24 cellular contexts compared by ENCODE assay signal in the genomic region with DNA sequence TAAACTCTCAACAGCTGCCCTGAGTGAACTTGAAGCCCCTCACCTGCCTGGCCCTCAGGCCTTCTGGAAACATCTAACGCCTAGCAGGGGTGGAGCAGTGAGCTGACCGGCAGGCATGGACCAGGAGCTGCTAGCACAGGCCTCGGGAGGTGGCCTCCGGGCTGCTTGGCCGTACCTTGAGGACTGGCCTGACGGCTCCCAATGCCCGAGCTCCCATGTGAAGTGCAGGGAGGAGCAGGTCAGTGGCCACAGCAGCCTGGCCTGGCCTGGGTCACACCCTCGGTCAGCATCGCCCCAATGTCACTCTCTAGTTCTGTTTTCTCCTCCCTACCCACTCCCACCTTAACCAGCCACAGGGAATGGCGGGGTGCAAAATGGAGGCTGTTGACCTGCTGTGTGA. TPM values are rescaled to one million over a fixed set of nuclear protein-coding genes. Genes with fewer than 3 reads are reported as not detected.
A peak's percentile ranks its signal among the peaks of the same experiment; 100 is the strongest.
DNase-seq lines count a peak whose midpoint lies in the region; ATAC-seq, FAIRE-seq and TF ChIP-seq lines count a peak whose summit lies in the region.
"Had no signal": no experiment of that assay in that cellular context is flagged by ENCODE, and none has a peak within 500 bp of the region (broad histone marks: within the 10 kb centered on the region; RNA-seq: fewer than 3 reads in every experiment).

No MANE protein-coding gene starts in this region.

- no peak overlapping the region for H3K27ac Mint-ChIP-seq in stimulated activated effector memory CD8-positive, alpha-beta T cell treated with anti-CD3 and anti-CD28 coated beads, Interleukin-12 subunit alpha, Interleukin-12 subunit beta, amount 100 ng/mL, for 72 hours
- H3K27ac Mint-ChIP-seq: activated CD4-positive, alpha-beta T cell treated with anti-CD3 and anti-CD28 coated beads for 36 hours; activated naive CD8-positive, alpha-beta T cell treated with anti-CD3 and anti-CD28 coated beads, Interleukin-2, amount 10 ng/mL, durations not matched to agents 7 days and 5 days had no signal

- H3K27ac ChIP-seq in SJSA1 (peak overlapping the region; percentile 81), endothelial cell of umbilical vein (ENCODE audit: insufficient read depth, low read depth, low read length) (peak overlapping the region; percentile 27), mesenchymal stem cell (ENCODE audit: low read length, poor library complexity, severe bottlenecking) (no peak overlapping the region), stomach (peak overlapping the region in 3 of 5 donors; percentile 36 to 50 (median 49))
- H3K27ac ChIP-seq: HL-60, psoas muscle had no signal

- no peak for FAIRE-seq in endothelial cell of umbilical vein (lab: Jason Lieb, UNC)
- FAIRE-seq: GM19239, kidney, small intestine had no signal

- DNase-seq in SJSA1 (ENCODE audit: low read depth in 1 of 2, low spot score in 2 of 2) (no peak), endothelial cell of umbilical vein (ENCODE audit: low read depth, low spot score) (no peak), mesenchymal stem cell (no peak), stomach (peak; percentile 8), NCI-H226 (no peak)
- no peak for DNase-seq in stimulated activated effector memory CD8-positive, alpha-beta T cell treated with anti-CD3 and anti-CD28 coated beads, Interleukin-12 subunit alpha, Interleukin-12 subunit beta, amount 100 ng/mL, for 72 hours (ENCODE audit: low spot score in 2 of 2)
- DNase-seq: activated CD4-positive, alpha-beta T cell treated with anti-CD3 and anti-CD28 coated beads for 36 hours; activated CD8-positive, alpha-beta memory T cell treated with anti-CD3 and anti-CD28 coated beads for 24 hours; activated gamma-delta T cell; activated naive CD8-positive, alpha-beta T cell treated with anti-CD3 and anti-CD28 coated beads, Interleukin-2, amount 10 ng/mL, durations not matched to agents 7 days and 5 days; activated T-cell treated with anti-CD3 and anti-CD28 coated beads, Interleukin-2, amount 50 U/mL, for 1 hour; C1 segment of cervical spinal cord; Caco-2; DND-41; kidney; NCI-H146; NCI-H446 treated with DMSO at 0.1 percent for 48 hours; psoas muscle; small intestine; trophoblast cell had no signal

- 94% methylated on average over 8 of the region's 10 CpGs for WGBS in mesenchymal stem cell
- WGBS in stomach, 5 donors, result 81 to 89% (median 88%) methylated on average over 9 to 10 of the region's 10 CpGs

- peak overlapping the region in 1 of 2 experiments; percentile 90 for H3K18ac ChIP-seq in mesenchymal stem cell (ENCODE audit: low read depth in 1 of 2, low read length in 2 of 2)

- dilution Hi-C loops in endothelial cell of umbilical vein (cut with MboI; ENCODE audit: extremely low pct_ligation_motif_present, low sequenced_read_pairs), result no loop called here

- H2AFZ ChIP-seq in endothelial cell of umbilical vein (ENCODE audit: low read depth, low read length) (no peak overlapping the region), mesenchymal stem cell (ENCODE audit: low read depth, low read length) (peak overlapping the region; percentile 24)

- TF ChIP-seq POLR2A in endothelial cell of umbilical vein (IDR thresholded peaks at IDR 0.05; ENCODE audit: low read depth, low read length) (no peak), stomach (IDR thresholded peaks at IDR 0.05) (no peak)

- H3K4ac ChIP-seq in mesenchymal stem cell (ENCODE audit: low read depth in 1 of 2, low read length in 2 of 2), result peak overlapping the region; percentile 37 to 40

- ATAC-seq in stimulated activated effector memory CD8-positive, alpha-beta T cell treated with anti-CD3 and anti-CD28 coated beads, Interleukin-12 subunit alpha, Interleukin-12 subunit beta, amount 100 ng/mL, for 72 hours, result no peak
- no peak for ATAC-seq in HG02759 (IDR thresholded peaks at IDR 0.05; ENCODE audit: unreplicated experiment)
- ATAC-seq: activated CD4-positive, alpha-beta T cell treated with anti-CD3 and anti-CD28 coated beads for 36 hours; psoas muscle had no signal

- intact Hi-C loops in endothelial cell of umbilical vein (cut with micrococcal nuclease), result no loop called here
- intact Hi-C loops in stomach (cut with DNase I; ENCODE audit: low total_unique reads), result no loop called here

- no TSS peak for BruUV-seq in endothelial cell of umbilical vein (replicated peaks; lab: Mats Ljungman, UMichigan)

- H2BK12ac ChIP-seq in mesenchymal stem cell (ENCODE audit: low read length in 2 of 2), result peak overlapping the region; percentile 44 to 95

- no peaks in the 10 kb centered on the region for H3K36me3 Mint-ChIP-seq in stimulated activated effector memory CD8-positive, alpha-beta T cell treated with anti-CD3 and anti-CD28 coated beads, Interleukin-12 subunit alpha, Interleukin-12 subunit beta, amount 100 ng/mL, for 72 hours
- H3K36me3 Mint-ChIP-seq: activated naive CD8-positive, alpha-beta T cell treated with anti-CD3 and anti-CD28 coated beads, Interleukin-2, amount 10 ng/mL, durations not matched to agents 7 days and 5 days had no signal

- H3K9me3 Mint-ChIP-seq in stimulated activated effector memory CD8-positive, alpha-beta T cell treated with anti-CD3 and anti-CD28 coated beads, Interleukin-12 subunit alpha, Interleukin-12 subunit beta, amount 100 ng/mL, for 72 hours, result no peaks in the 10 kb centered on the region
- H3K9me3 Mint-ChIP-seq: activated naive CD8-positive, alpha-beta T cell treated with anti-CD3 and anti-CD28 coated beads, Interleukin-2, amount 10 ng/mL, durations not matched to agents 7 days and 5 days had no signal

- peaks cover 3% of the 10 kb centered on the region for H3K79me1 ChIP-seq in mesenchymal stem cell (replicated peaks; ENCODE audit: low read length, poor library complexity, severe bottlenecking)

- H2AK5ac ChIP-seq in mesenchymal stem cell (ENCODE audit: low read length, severe bottlenecking), result peak overlapping the region; percentile 1

- H3K4me3 Mint-ChIP-seq in stimulated activated effector memory CD8-positive, alpha-beta T cell treated with anti-CD3 and anti-CD28 coated beads, Interleukin-12 subunit alpha, Interleukin-12 subunit beta, amount 100 ng/mL, for 72 hours, result no peak overlapping the region
- H3K4me3 Mint-ChIP-seq: activated CD4-positive, alpha-beta T cell treated with anti-CD3 and anti-CD28 coated beads for 36 hours; activated naive CD8-positive, alpha-beta T cell treated with anti-CD3 and anti-CD28 coated beads, Interleukin-2, amount 10 ng/mL, durations not matched to agents 7 days and 5 days had no signal

- no peak for TF ChIP-seq EP300 in stomach (IDR thresholded peaks at IDR 0.05)

- TF ChIP-seq CTCF in endothelial cell of umbilical vein (IDR thresholded peaks at IDR 0.05; ENCODE audit: extremely low read depth in 1 of 2, insufficient read depth in 1 of 2, low read depth in 1 of 2, low read length in 2 of 2) (no peak), stomach (IDR thresholded peaks at IDR 0.05) (no peak)

- H3K9ac ChIP-seq in endothelial cell of umbilical vein (replicated peaks; ENCODE audit: extremely low read depth, insufficient read depth, low read length) (no peak overlapping the region), mesenchymal stem cell (ENCODE audit: low read length) (no peak overlapping the region)

- H3K4me3 ChIP-seq in SJSA1, result no peak overlapping the region
- H3K4me3 ChIP-seq in endothelial cell of umbilical vein (replicated peaks in 1 of 3; ENCODE audit: insufficient read depth in 1 of 3, low read depth in 1 of 3, low read length in 3 of 3), result no peak overlapping the region
- H3K4me3 ChIP-seq in mesenchymal stem cell (ENCODE audit: insufficient read depth in 1 of 2, low read depth in 1 of 2, low read length in 2 of 2), result no peak overlapping the region
- no peak overlapping the region for H3K4me3 ChIP-seq in stomach
- H3K4me3 ChIP-seq: dorsolateral prefrontal cortex, psoas muscle had no signal

- no peak overlapping the region for H2BK15ac ChIP-seq in mesenchymal stem cell (ENCODE audit: low read depth, poor library complexity, severe bottlenecking)

- H3K23ac ChIP-seq in mesenchymal stem cell (ENCODE audit: low read length in 2 of 2), result peak overlapping the region in 1 of 2 experiments; percentile 84

- H3K4me2 ChIP-seq in endothelial cell of umbilical vein (ENCODE audit: insufficient read depth, low read length) (peak overlapping the region; percentile 75), mesenchymal stem cell (ENCODE audit: low read length, poor library complexity, severe bottlenecking) (no peak overlapping the region)

- H2BK120ac ChIP-seq in mesenchymal stem cell (ENCODE audit: low read depth, low read length), result peak overlapping the region; percentile 20

- H3K79me2 ChIP-seq in endothelial cell of umbilical vein (ENCODE audit: control insufficient read depth, insufficient read depth, low read length), result no peaks in the 10 kb centered on the region

- no peaks in the 10 kb centered on the region for H4K20me1 ChIP-seq in endothelial cell of umbilical vein (replicated peaks; ENCODE audit: control insufficient read depth, extremely low read depth, insufficient read depth, low read length)

- no peaks in the 10 kb centered on the region for H3K9me1 ChIP-seq in endothelial cell of umbilical vein (replicated peaks; ENCODE audit: control insufficient read depth, extremely low read depth, insufficient read depth, low read length)

- H3K4me1 ChIP-seq in SJSA1 (replicated peaks) (peaks cover 69% of the 10 kb centered on the region), endothelial cell of umbilical vein (ENCODE audit: control insufficient read depth, extremely low read depth, insufficient read depth, low read length) (peaks cover 23% of the 10 kb centered on the region), mesenchymal stem cell (ENCODE audit: control insufficient read depth, insufficient read depth, low read depth, low read length) (peaks cover 33% of the 10 kb centered on the region), stomach (peaks cover 0 to 80% (median 44%) of the 10 kb centered on the region in 4 donors)
- H3K4me1 ChIP-seq: Caco-2, psoas muscle had no signal

- CTCF ChIA-PET in endothelial cell of umbilical vein (lab: Charles Lee), result interaction anchor here (1.1 to 2.2 kb wide), 4 partner anchors 8 to 648 kb away, joined by 3 to 10 read pairs (median 4); a partner anchor contains a TSS

- peaks cover 14% of the 10 kb centered on the region; the same call in 1 of the 2 replicates for H3K36me3 ChIP-seq in SJSA1
- H3K36me3 ChIP-seq in endothelial cell of umbilical vein (ENCODE audit: control insufficient read depth in 2 of 2, extremely low read depth in 1 of 2, insufficient read depth in 2 of 2, low read length in 2 of 2), result no peaks in the 10 kb centered on the region
- peaks cover 13 to 24% of the 10 kb centered on the region in 2 experiments for H3K36me3 ChIP-seq in mesenchymal stem cell (ENCODE audit: control insufficient read depth in 1 of 2, insufficient read depth in 2 of 2, low read depth in 1 of 2, low read length in 2 of 2)
- no peaks in the 10 kb centered on the region for H3K36me3 ChIP-seq in stomach

- H3K14ac ChIP-seq in mesenchymal stem cell (ENCODE audit: low read length in 2 of 2), result peak overlapping the region in 1 of 2 experiments; percentile 88

- POLR2A ChIA-PET in endothelial cell of umbilical vein (lab: Charles Lee), result no interaction called here

- H3K9me3 ChIP-seq in SJSA1 (replicated peaks) (no peaks in the 10 kb centered on the region), endothelial cell of umbilical vein (replicated peaks; ENCODE audit: control insufficient read depth, insufficient read depth, low read length) (no peaks in the 10 kb centered on the region), mesenchymal stem cell (ENCODE audit: control insufficient read depth, low read length) (no peaks in the 10 kb centered on the region), stomach (no peaks in the 10 kb centered on the region)
- H3K9me3 ChIP-seq: Caco-2, psoas muscle had no signal

- peak overlapping the region; percentile 8 for H4K91ac ChIP-seq in mesenchymal stem cell (ENCODE audit: low read length)

- H3K4me1 Mint-ChIP-seq in stimulated activated effector memory CD8-positive, alpha-beta T cell treated with anti-CD3 and anti-CD28 coated beads, Interleukin-12 subunit alpha, Interleukin-12 subunit beta, amount 100 ng/mL, for 72 hours, result no peaks in the 10 kb centered on the region
- H3K4me1 Mint-ChIP-seq: activated naive CD8-positive, alpha-beta T cell treated with anti-CD3 and anti-CD28 coated beads, Interleukin-2, amount 10 ng/mL, durations not matched to agents 7 days and 5 days had no signal

- H4K8ac ChIP-seq in mesenchymal stem cell (ENCODE audit: low read length), result no peak overlapping the region

- no peak overlapping the region for H2BK5ac ChIP-seq in mesenchymal stem cell (ENCODE audit: low read depth, low read length, poor library complexity, severe bottlenecking)

- H3K27me3 ChIP-seq in SJSA1 (replicated peaks) (no peaks in the 10 kb centered on the region), endothelial cell of umbilical vein (ENCODE audit: control insufficient read depth in 2 of 2, insufficient read depth in 2 of 2, low read length in 2 of 2) (no peaks in the 10 kb centered on the region), mesenchymal stem cell (ENCODE audit: control insufficient read depth in 1 of 2, insufficient read depth in 1 of 2, low read length in 2 of 2) (no peaks in the 10 kb centered on the region), stomach (no peaks in the 10 kb centered on the region)
- H3K27me3 ChIP-seq: dorsolateral prefrontal cortex had no signal

RNA-seq across cellular contexts. Expression of a gene that starts 19.0 kb away (rescaled TPM):
- 4.2 and 8.3 TPM in 2 replicates for total RNA-seq in SJSA1 (2014; rRNA removed; shearing (Covaris generic))
- total RNA-seq in endothelial cell of umbilical vein, result 6.0 and 6.2 TPM in 2 replicates
- 0.97 and 1.2 TPM in 2 replicates for polyA plus RNA-seq in endothelial cell of umbilical vein
- polyA plus RNA-seq in endothelial cell of umbilical vein (2011; cell fraction: cytosol; rRNA removed), result 1.0 TPM in 2 replicates
- 3.0 and 3.3 TPM in 2 replicates for polyA plus RNA-seq in endothelial cell of umbilical vein (2011; cell fraction: nucleus; rRNA removed)
- polyA plus RNA-seq in endothelial cell of umbilical vein (2012), result 0.29 and 0.47 TPM in 2 replicates
- 1.1 and 3.8 TPM in 2 replicates for polyA minus RNA-seq in endothelial cell of umbilical vein
- polyA minus RNA-seq in endothelial cell of umbilical vein (2011; cell fraction: cytosol; rRNA and poly(A)+ RNA removed), result not detected
- polyA minus RNA-seq in endothelial cell of umbilical vein (2011; cell fraction: nucleus; rRNA and poly(A)+ RNA removed), result 1.5 and 1.9 TPM in 2 replicates
- 28.5 TPM for polyA plus RNA-seq in mesenchymal stem cell (2013, experiment 1 of 2)
- 27.9 TPM for polyA plus RNA-seq in mesenchymal stem cell (2013, experiment 2 of 2)
- total RNA-seq in stomach, result 10 to 100 TPM in 1 of 5 donors, 1 to 10 TPM in 3, under 1 TPM in 1; 0.87 to 14.3 (median 6.4) TPM
- 1 to 10 TPM; 3.3 to 5.8 (median 3.7) TPM for polyA plus RNA-seq in stomach
- total RNA-seq: Caco-2 had no signal
